Comparison of ENCODE assay signal across 18 cellular contexts in genomic region chr22:20403779-20404140, GRCh38. TPM values are rescaled to one million over a fixed set of nuclear protein-coding genes. Genes with fewer than 3 reads are reported as not detected.
DNase-seq lines count a peak whose midpoint lies in the region; ATAC-seq and TF ChIP-seq lines count a peak whose summit lies in the region.
"Had no signal": no experiment of that assay in that cellular context is flagged by ENCODE, and none has a peak within 500 bp of the region (broad histone marks: within the 10 kb centered on the region; RNA-seq: fewer than 3 reads in every experiment).

No MANE protein-coding gene starts in this region.

- H3K9me3 ChIP-seq in mucosa of descending colon, result no peaks in the 10 kb centered on the region
- H3K9me3 ChIP-seq in OCI-LY7 (ENCODE audit: low read length), result no peaks in the 10 kb centered on the region
- H3K9me3 ChIP-seq: A549, Caco-2 had no signal

- peak overlapping the region; percentile 80 for H3K27ac Mint-ChIP-seq in activated naive CD8-positive, alpha-beta T cell treated with anti-CD3 and anti-CD28 coated beads, Interleukin-2, amount 10 ng/mL, durations not matched to agents 7 days and 5 days
- H3K27ac Mint-ChIP-seq in activated naive CD8-positive, alpha-beta T cell treated with anti-CD3 and anti-CD28 coated beads, Interleukin-2, amount 50 U/mL, for 24 hours, result no peak overlapping the region
- H3K27ac Mint-ChIP-seq in natural killer cell treated with Interleukin-12 subunit alpha and Interleukin-12 subunit beta and Interleukin-15 and Interleukin-18, amount 100 ng/mL, for 72 hours, result peak overlapping the region; percentile 23 to 59
- H3K27ac Mint-ChIP-seq: IgD-negative memory B cell had no signal

- no peaks in the 10 kb centered on the region for H4K20me1 ChIP-seq in OCI-LY7 (ENCODE audit: insufficient read depth, low read length)

- H3K36me3 Mint-ChIP-seq in activated naive CD8-positive, alpha-beta T cell treated with anti-CD3 and anti-CD28 coated beads, Interleukin-2, amount 10 ng/mL, durations not matched to agents 7 days and 5 days, result peaks cover 11% of the 10 kb centered on the region
- peaks cover 21% of the 10 kb centered on the region for H3K36me3 Mint-ChIP-seq in activated naive CD8-positive, alpha-beta T cell treated with anti-CD3 and anti-CD28 coated beads, Interleukin-2, amount 50 U/mL, for 24 hours (ENCODE audit: low read depth)
- no peaks in the 10 kb centered on the region for H3K36me3 Mint-ChIP-seq in natural killer cell treated with Interleukin-12 subunit alpha and Interleukin-12 subunit beta and Interleukin-15 and Interleukin-18, amount 100 ng/mL, for 72 hours

- no peak for DNase-seq in activated naive CD8-positive, alpha-beta T cell treated with anti-CD3 and anti-CD28 coated beads, Interleukin-2, amount 10 ng/mL, durations not matched to agents 7 days and 5 days
- DNase-seq in activated naive CD8-positive, alpha-beta T cell treated with anti-CD3 and anti-CD28 coated beads, Interleukin-2, amount 50 U/mL, for 24 hours, result no peak
- DNase-seq in coronary artery (ENCODE audit: low spot score) (peak; percentile 5), mucosa of descending colon (no peak), OCI-LY7 (ENCODE audit: low spot score) (no peak)
- DNase-seq in natural killer cell treated with Interleukin-12 subunit alpha and Interleukin-12 subunit beta and Interleukin-15 and Interleukin-18, amount 100 ng/mL, for 72 hours (ENCODE audit: low spot score), result no peak
- no peak for DNase-seq in activated T-cell treated with anti-CD3 and anti-CD28 coated beads, Interleukin-2, amount 50 U/mL, for 48 hours
- DNase-seq: Caco-2, DMS53, HCEC 1CT, NCI-H1105, NCI-H1930, NCI-H526 treated with DMSO at 0.1 percent for 48 hours, RPMI8226, SIG-M5 had no signal

- H3K4me3 Mint-ChIP-seq in activated naive CD8-positive, alpha-beta T cell treated with anti-CD3 and anti-CD28 coated beads, Interleukin-2, amount 10 ng/mL, durations not matched to agents 7 days and 5 days, result no peak overlapping the region
- no peak overlapping the region for H3K4me3 Mint-ChIP-seq in activated naive CD8-positive, alpha-beta T cell treated with anti-CD3 and anti-CD28 coated beads, Interleukin-2, amount 50 U/mL, for 24 hours
- H3K4me3 Mint-ChIP-seq in natural killer cell treated with Interleukin-12 subunit alpha and Interleukin-12 subunit beta and Interleukin-15 and Interleukin-18, amount 100 ng/mL, for 72 hours, result peak overlapping the region; percentile 50

- no peaks in the 10 kb centered on the region for H3K79me2 ChIP-seq in OCI-LY7 (ENCODE audit: insufficient read depth, low read depth, low read length)

- H3K36me3 ChIP-seq in mucosa of descending colon (ENCODE audit: low read depth) (no peaks in the 10 kb centered on the region), OCI-LY7 (ENCODE audit: insufficient read depth, low read length) (no peaks in the 10 kb centered on the region)

- no peaks in the 10 kb centered on the region for H3K9me2 ChIP-seq in OCI-LY7 (ENCODE audit: insufficient read depth, low read length)

- H3K4me2 ChIP-seq in OCI-LY7 (ENCODE audit: low read length), result no peak overlapping the region
- H3K4me2 ChIP-seq: A549 had no signal

- H3K27me3 Mint-ChIP-seq in activated naive CD8-positive, alpha-beta T cell treated with anti-CD3 and anti-CD28 coated beads, Interleukin-2, amount 10 ng/mL, durations not matched to agents 7 days and 5 days, result no peaks in the 10 kb centered on the region
- H3K27me3 Mint-ChIP-seq in activated naive CD8-positive, alpha-beta T cell treated with anti-CD3 and anti-CD28 coated beads, Interleukin-2, amount 50 U/mL, for 24 hours, result no peaks in the 10 kb centered on the region
- H3K27me3 Mint-ChIP-seq in natural killer cell treated with Interleukin-12 subunit alpha and Interleukin-12 subunit beta and Interleukin-15 and Interleukin-18, amount 100 ng/mL, for 72 hours, result no peaks in the 10 kb centered on the region
- H3K27me3 Mint-ChIP-seq: IgD-negative memory B cell had no signal

- POLR2A ChIA-PET in activated naive CD8-positive, alpha-beta T cell treated with anti-CD3 and anti-CD28 coated beads, Interleukin-2, amount 10 ng/mL, durations not matched to agents 7 days and 5 days (lab: Charles Lee), result interaction anchor here (0.9 to 1.1 kb wide), 2 partner anchors 10 to 28 kb away, joined by 4 to 7 read pairs; partner anchors contain the start of gene ZNF74
- POLR2A ChIA-PET in OCI-LY7 (lab: Charles Lee), result no interaction called here

- H3K9me3 Mint-ChIP-seq in activated naive CD8-positive, alpha-beta T cell treated with anti-CD3 and anti-CD28 coated beads, Interleukin-2, amount 10 ng/mL, durations not matched to agents 7 days and 5 days, result no peaks in the 10 kb centered on the region
- no peaks in the 10 kb centered on the region for H3K9me3 Mint-ChIP-seq in activated naive CD8-positive, alpha-beta T cell treated with anti-CD3 and anti-CD28 coated beads, Interleukin-2, amount 50 U/mL, for 24 hours
- no peaks in the 10 kb centered on the region for H3K9me3 Mint-ChIP-seq in natural killer cell treated with Interleukin-12 subunit alpha and Interleukin-12 subunit beta and Interleukin-15 and Interleukin-18, amount 100 ng/mL, for 72 hours
- H3K9me3 Mint-ChIP-seq: IgD-negative memory B cell had no signal

- TF ChIP-seq CTCF in coronary artery (IDR thresholded peaks at IDR 0.05), result no peak
- no peak for TF ChIP-seq CTCF in mucosa of descending colon (IDR thresholded peaks at IDR 0.05)
- no peak for TF ChIP-seq CTCF in OCI-LY7 (conservative IDR thresholded peaks at IDR 0.05; ENCODE audit: low read length)

- BruUV-seq in OCI-LY7 (replicated peaks; lab: Mats Ljungman, UMichigan), result no TSS peak

- H3K4me3 ChIP-seq in coronary artery, result no peak overlapping the region
- H3K4me3 ChIP-seq in mucosa of descending colon, result no peak overlapping the region
- no peak overlapping the region for H3K4me3 ChIP-seq in OCI-LY7 (ENCODE audit: low read depth, low read length, poor library complexity, severe bottlenecking)
- H3K4me3 ChIP-seq: A549 had no signal

- CTCF ChIA-PET in OCI-LY7 (lab: Charles Lee; ENCODE audit: unreplicated experiment), result no interaction called here

- no peak overlapping the region for H2AFZ ChIP-seq in OCI-LY7 (ENCODE audit: low read length)

- H3K27ac ChIP-seq in coronary artery (no peak overlapping the region), OCI-LY7 (ENCODE audit: low read depth, low read length, poor library complexity, severe bottlenecking) (no peak overlapping the region)
- H3K27ac ChIP-seq: A549, C4-2B had no signal

- no peak for ATAC-seq in activated naive CD8-positive, alpha-beta T cell treated with anti-CD3 and anti-CD28 coated beads, Interleukin-2, amount 10 ng/mL, durations not matched to agents 7 days and 5 days (ENCODE audit: low read depth)
- no peak for ATAC-seq in activated naive CD8-positive, alpha-beta T cell treated with anti-CD3 and anti-CD28 coated beads, Interleukin-2, amount 50 U/mL, for 24 hours
- ATAC-seq in natural killer cell treated with Interleukin-12 subunit alpha and Interleukin-12 subunit beta and Interleukin-15 and Interleukin-18, amount 100 ng/mL, for 72 hours, result no peak
- ATAC-seq in mucosa of descending colon, result no peak
- ATAC-seq: A549 had no signal

- intact Hi-C loops in mucosa of descending colon (cut with DNase I, micrococcal nuclease), result no loop called here
- intact Hi-C loops in OCI-LY7 (cut with micrococcal nuclease; ENCODE audit: unreplicated experiment), result no loop called here

- peaks cover 11% of the 10 kb centered on the region for H3K4me1 Mint-ChIP-seq in activated naive CD8-positive, alpha-beta T cell treated with anti-CD3 and anti-CD28 coated beads, Interleukin-2, amount 10 ng/mL, durations not matched to agents 7 days and 5 days
- peaks cover 8% of the 10 kb centered on the region for H3K4me1 Mint-ChIP-seq in activated naive CD8-positive, alpha-beta T cell treated with anti-CD3 and anti-CD28 coated beads, Interleukin-2, amount 50 U/mL, for 24 hours
- peaks cover 17 to 18% of the 10 kb centered on the region in 2 donors for H3K4me1 Mint-ChIP-seq in natural killer cell treated with Interleukin-12 subunit alpha and Interleukin-12 subunit beta and Interleukin-15 and Interleukin-18, amount 100 ng/mL, for 72 hours (ENCODE audit: low read depth in 2 of 2)

- H3K4me1 ChIP-seq in mucosa of descending colon (ENCODE audit: low read depth) (no peaks in the 10 kb centered on the region), OCI-LY7 (ENCODE audit: insufficient read depth, low read length, poor library complexity, severe bottlenecking) (no peaks in the 10 kb centered on the region)
- H3K4me1 ChIP-seq: A549, Caco-2 had no signal

RNA-seq across cellular contexts. Expression of gene ZNF74, which starts 9.8 kb away (rescaled TPM):
- total RNA-seq in activated naive CD8-positive, alpha-beta T cell treated with anti-CD3 and anti-CD28 coated beads, Interleukin-2, amount 10 ng/mL, durations not matched to agents 7 days and 5 days, result 10 to 100 TPM; 10.7 to 13.3 TPM
- total RNA-seq in natural killer cell treated with Interleukin-12 subunit alpha and Interleukin-12 subunit beta and Interleukin-15 and Interleukin-18, amount 100 ng/mL, for 72 hours, result 10 to 100 TPM in 1 of 2 donors, 1 to 10 TPM in 1; 3.7 to 11.9 TPM
- total RNA-seq in mucosa of descending colon (10 to 100 TPM in 1 of 3 donors, 1 to 10 TPM in 2; 4.2 to 14.4 (median 4.8) TPM), OCI-LY7 (2022) (not detected in 2 replicates)
- total RNA-seq in OCI-LY7 (2014; rRNA removed; shearing (Covaris generic)), result not detected in 2 replicates

RNA-seq across cellular contexts. Expression of gene SCARF2, which starts 33.9 kb away (rescaled TPM):
- 1 to 10 TPM; 1.5 to 1.7 TPM for total RNA-seq in activated naive CD8-positive, alpha-beta T cell treated with anti-CD3 and anti-CD28 coated beads, Interleukin-2, amount 10 ng/mL, durations not matched to agents 7 days and 5 days
- total RNA-seq in natural killer cell treated with Interleukin-12 subunit alpha and Interleukin-12 subunit beta and Interleukin-15 and Interleukin-18, amount 100 ng/mL, for 72 hours, result under 1 TPM in 1 of 2 donors, not detected in 1; 0.48 TPM
- total RNA-seq in mucosa of descending colon (1 to 10 TPM; 1.2 to 8.7 (median 3.0) TPM), OCI-LY7 (2022) (2.2 and 3.2 TPM in 2 replicates)
- 1.0 and 1.2 TPM in 2 replicates for total RNA-seq in OCI-LY7 (2014; rRNA removed; shearing (Covaris generic))

Comparison
In these comparisons a context has a peak if more than half of its experiments do, and no peak if none do; other contexts are left out.
1. RNA of gene ZNF74, which starts 9.8 kb away (total RNA-seq): 10.7 to 13.3 TPM in activated naive CD8-positive, alpha-beta T cell treated with anti-CD3 and anti-CD28 coated beads, Interleukin-2, amount 10 ng/mL, durations not matched to agents 7 days and 5 days, 3.7 to 11.9 TPM in natural killer cell treated with Interleukin-12 subunit alpha and Interleukin-12 subunit beta and Interleukin-15 and Interleukin-18, amount 100 ng/mL, for 72 hours and 4.2 to 14.4 TPM in mucosa of descending colon; not detected in OCI-LY7; every median in the first group is over 4 times any median in the second.